ENCODE assay signal across 8 cellular contexts in genomic region chr7:73703985-73704639, GRCh38. TPM values are rescaled to one million over a fixed set of nuclear protein-coding genes. Genes with fewer than 3 reads are reported as not detected.
DNase-seq lines count a peak whose midpoint lies in the region; ATAC-seq and TF ChIP-seq lines count a peak whose summit lies in the region.

No MANE protein-coding gene starts in this region.

- ATAC-seq in left lung = peak; percentile 78
- no peak for ATAC-seq in HG03196 (IDR thresholded peaks at IDR 0.05; ENCODE audit: unreplicated experiment)

- H3K4me1 ChIP-seq in left lung (peaks cover 2 to 9% of the 10 kb centered on the region in 2 donors), tibial artery (peaks cover 0 to 36% (median 24%) of the 10 kb centered on the region in 4 donors)

- H3K27me3 ChIP-seq in left lung = peaks cover 0 to 44% of the 10 kb centered on the region in 2 donors
- H3K27me3 ChIP-seq in tibial artery = no peaks in the 10 kb centered on the region

- intact Hi-C loops in left lung (cut with DNase I) (no loop called here), tibial artery (cut with DNase I; ENCODE audit: low total_unique reads) (no loop called here)

- H3K36me3 ChIP-seq in left lung (peaks cover 0 to 40% of the 10 kb centered on the region in 2 donors), tibial artery (peaks cover 0 to 49% (median 20%) of the 10 kb centered on the region in 3 donors)

- no peaks in the 10 kb centered on the region for H3K9me3 ChIP-seq in left lung
- H3K9me3 ChIP-seq in tibial artery = no peaks in the 10 kb centered on the region

- H3K4me3 ChIP-seq in left lung (no peak overlapping the region), tibial artery (peak overlapping the region; percentile 15 to 24)

- DNase-seq in NCI-H187 treated with DMSO at 0.1 percent for 48 hours (lab: John Stamatoyannopoulos, UW) (peak; percentile 40), astrocyte of the hippocampus (ENCODE audit: low read depth, low spot score) (peak; percentile 75), left lung (no peak), tibial artery (no peak), globus pallidus (ENCODE audit: low spot score) (no peak), NCI-H2081 (lab: John Stamatoyannopoulos, UW) (no peak)

- peak overlapping the region; percentile 69 for H3K27ac ChIP-seq in 22Rv1
- no peak overlapping the region for H3K27ac ChIP-seq in left lung
- peak overlapping the region in 1 of 2 donors; percentile 19 for H3K27ac ChIP-seq in tibial artery

- TF ChIP-seq CTCF in 22Rv1 (IDR thresholded peaks at IDR 0.05) = no peak
- no peak for TF ChIP-seq CTCF in left lung (IDR thresholded peaks at IDR 0.05)
- no peak for TF ChIP-seq CTCF in tibial artery (IDR thresholded peaks at IDR 0.05)

RNA-seq across cellular contexts. Expression of gene STX1A, which starts 15.4 kb away (rescaled TPM):
- 1 to 10 TPM; 5.4 to 6.9 TPM for total RNA-seq in left lung

RNA-seq across cellular contexts. Expression of gene BUD23, which starts 20.7 kb away (rescaled TPM):
- total RNA-seq in left lung = 10 to 100 TPM; 44.6 to 66.3 TPM

RNA-seq across cellular contexts. Expression of gene DNAJC30, which starts 20.9 kb away (rescaled TPM):
- total RNA-seq in left lung = 10 to 100 TPM; 10.3 to 10.4 TPM

RNA-seq across cellular contexts. Expression of gene ABHD11, which starts 34.5 kb away (rescaled TPM):
- 10 to 100 TPM; 35.6 to 36.3 TPM for total RNA-seq in left lung

RNA-seq across cellular contexts. Expression of gene VPS37D, which starts 36.5 kb away (rescaled TPM):
- total RNA-seq in left lung = 1 to 10 TPM in 1 of 2 donors, under 1 TPM in 1; 0.89 to 2.0 TPM

Comparison
In these comparisons a context has a peak if more than half of its experiments do, and no peak if none do; other contexts are left out.
1. DNase-seq: peak in NCI-H187 treated with DMSO at 0.1 percent for 48 hours (single experiment) and astrocyte of the hippocampus (single experiment); none in left lung (0 of 2), tibial artery (0 of 2), globus pallidus (single experiment) and NCI-H2081 (0 of 2).
2. H3K4me3 ChIP-seq: peak in tibial artery (2 of 2); none in left lung (0 of 2).